In the genomic region with DNA sequence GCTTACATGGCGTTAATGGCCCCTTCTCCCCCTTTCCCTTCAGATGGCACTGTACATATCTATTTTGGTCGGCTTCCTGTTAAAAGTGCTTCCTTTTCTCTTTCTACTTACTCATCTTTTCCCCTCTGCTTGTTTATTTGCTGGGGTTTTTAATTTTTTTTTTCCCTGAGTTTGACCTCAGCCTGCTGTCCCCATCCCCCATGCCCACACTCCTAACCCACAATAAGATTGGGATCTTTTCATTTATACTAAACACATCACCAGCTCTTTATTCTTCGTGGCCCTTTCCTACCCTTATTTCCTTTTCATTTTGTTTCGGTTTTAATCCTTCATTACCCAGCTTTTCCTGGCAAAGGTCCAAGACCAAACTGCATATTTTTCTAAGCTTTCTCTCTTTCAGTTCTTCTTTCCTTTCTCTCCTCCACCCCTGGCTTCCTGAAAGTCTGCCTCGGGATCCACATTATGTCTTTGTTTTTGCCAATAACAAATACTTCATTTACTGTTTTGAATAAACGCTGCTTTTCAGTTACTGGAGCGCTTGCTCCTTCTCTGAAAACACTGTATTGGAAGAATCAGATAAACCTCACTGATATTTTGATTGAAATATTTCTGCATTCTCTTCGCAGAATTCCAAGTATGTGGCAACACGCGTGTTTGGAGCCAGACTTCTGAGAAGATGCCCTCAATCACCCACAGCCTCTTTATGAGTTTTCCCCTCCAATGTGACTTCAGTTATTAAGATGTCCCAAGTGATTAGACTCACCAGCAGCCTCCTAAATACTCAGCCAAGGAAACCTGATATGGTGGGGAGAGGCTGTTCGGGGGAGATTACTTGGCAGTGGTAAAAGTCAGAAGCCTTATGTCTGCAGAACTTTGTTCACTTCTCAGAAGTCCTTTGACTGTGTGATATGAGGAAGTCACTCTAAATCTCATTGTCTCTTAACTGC, we compare ENCODE assay signal across 8 cellular contexts.
A peak's percentile ranks its signal among the peaks of the same experiment; 100 is the strongest.
DNase-seq lines count a peak whose midpoint lies in the region; ATAC-seq and TF ChIP-seq lines count a peak whose summit lies in the region.

No MANE protein-coding gene starts in this region.

- H3K4me3 ChIP-seq in mesendoderm (ENCODE audit: low read length), result no peak overlapping the region
- peak overlapping the region; percentile 6 to 36 (median 16) for H3K4me3 ChIP-seq in tibial nerve

- no peaks in the 10 kb centered on the region for H3K79me2 ChIP-seq in mesendoderm (ENCODE audit: control insufficient read depth, insufficient read depth, low read length)

- H2BK15ac ChIP-seq in mesendoderm (replicated peaks; ENCODE audit: low read depth), result no peak overlapping the region

- TF ChIP-seq EP300 in tibial nerve (IDR thresholded peaks at IDR 0.05), result peak in 1 of 2 donors; percentile 19

- no peaks in the 10 kb centered on the region for H3K9me3 ChIP-seq in tibial nerve

- no peak overlapping the region for H3K56ac ChIP-seq in mesendoderm (ENCODE audit: low read length)

- ATAC-seq in HG03159 (IDR thresholded peaks at IDR 0.05; ENCODE audit: unreplicated experiment), result no peak

- TF ChIP-seq POLR2A in tibial nerve (IDR thresholded peaks at IDR 0.05), result no peak

- H3K23ac ChIP-seq in mesendoderm (ENCODE audit: low read length), result no peak overlapping the region

- no peak overlapping the region for H3K9ac ChIP-seq in mesendoderm (ENCODE audit: low read length)

- no peak overlapping the region for H3K4ac ChIP-seq in mesendoderm (ENCODE audit: low read depth, low read length)

- no peak overlapping the region for H4K8ac ChIP-seq in mesendoderm (ENCODE audit: low read depth, low read length)

- no peak overlapping the region for H2AK5ac ChIP-seq in mesendoderm (ENCODE audit: low read length)

- no peak overlapping the region for H4K5ac ChIP-seq in mesendoderm (ENCODE audit: low read length)

- no peak overlapping the region for H2BK120ac ChIP-seq in mesendoderm (ENCODE audit: low read depth, low read length)

- no peak overlapping the region for H3K4me2 ChIP-seq in mesendoderm (ENCODE audit: low read length)

- no peaks in the 10 kb centered on the region for H3K27me3 ChIP-seq in mesendoderm (ENCODE audit: insufficient read depth, low read length, poor library complexity)
- no peaks in the 10 kb centered on the region for H3K27me3 ChIP-seq in tibial nerve

- no CpG with 5 or more reads among the region's 11 CpGs for WGBS in mesendoderm (ENCODE audit: extremely low coverage, insufficient coverage, low lambda C conversion rate)
- WGBS in tibial nerve, 2 donors, result 1 to 35% methylated on average over 11 of the region's 11 CpGs

- DNase-seq in activated T-cell treated with anti-CD3 and anti-CD28 coated beads for 24 hours (ENCODE audit: low read depth) (peak; percentile 26), SK-N-DZ (ENCODE audit: low spot score) (peak; percentile 71), mesendoderm (peak; percentile 12), tibial nerve (ENCODE audit: low spot score in 2 of 2) (peak in 1 of 2 donors; percentile 33)
- no peak for DNase-seq in activated T-cell treated with anti-CD3 and anti-CD28 coated beads, Interleukin-2, amount 50 U/mL, for 48 hours
- DNase-seq in central memory CD4-positive, alpha-beta T cell, result peak; percentile 26
- no peak for DNase-seq in activated CD4-positive, CD25-positive, alpha-beta regulatory T cell treated with anti-CD3 and anti-CD28 coated beads, Interleukin-2, amount 50 U/mL, for 72 hours

- H3K27ac ChIP-seq in mesendoderm (ENCODE audit: low read depth, low read length) (no peak overlapping the region), tibial nerve (peak overlapping the region in 3 of 4 donors; percentile 56 to 84 (median 78))

- no peak overlapping the region for H2BK5ac ChIP-seq in mesendoderm (ENCODE audit: low read length)

- H3K79me1 ChIP-seq in mesendoderm (ENCODE audit: low read length), result no peaks in the 10 kb centered on the region

- no peak for TF ChIP-seq CTCF in tibial nerve (IDR thresholded peaks at IDR 0.05)

- no peak overlapping the region for H3K18ac ChIP-seq in mesendoderm (ENCODE audit: low read length)

- H3K4me1 ChIP-seq in mesendoderm (ENCODE audit: control insufficient read depth, low read depth, low read length) (no peaks in the 10 kb centered on the region), tibial nerve (peaks cover 0 to 26% (median 0%) of the 10 kb centered on the region in 4 donors)

- H3K36me3 ChIP-seq in mesendoderm (ENCODE audit: control insufficient read depth, insufficient read depth, low read length) (no peaks in the 10 kb centered on the region), tibial nerve (no peaks in the 10 kb centered on the region)

Comparison
In these comparisons a context has a peak if more than half of its experiments do, and no peak if none do; other contexts are left out.
1. DNase-seq: peak in activated T-cell treated with anti-CD3 and anti-CD28 coated beads for 24 hours (single experiment), SK-N-DZ (single experiment), central memory CD4-positive, alpha-beta T cell (single experiment) and mesendoderm (single experiment); none in activated T-cell treated with anti-CD3 and anti-CD28 coated beads, Interleukin-2, amount 50 U/mL, for 48 hours (0 of 2) and activated CD4-positive, CD25-positive, alpha-beta regulatory T cell treated with anti-CD3 and anti-CD28 coated beads, Interleukin-2, amount 50 U/mL, for 72 hours (single experiment).